Comparison of ENCODE assay signal across 26 cellular contexts in genomic region chr14:94360945-94361565, GRCh38. TPM values are rescaled to one million over a fixed set of nuclear protein-coding genes. Genes with fewer than 3 reads are reported as not detected.
DNase-seq lines count a peak whose midpoint lies in the region; ATAC-seq and TF ChIP-seq lines count a peak whose summit lies in the region.
"Had no signal": no experiment of that assay in that cellular context is flagged by ENCODE, and none has a peak within 500 bp of the region (broad histone marks: within the 10 kb centered on the region; RNA-seq: fewer than 3 reads in every experiment).

No MANE protein-coding gene starts in this region.

- H3K9me3 ChIP-seq in endodermal cell (ENCODE audit: control insufficient read depth, low read length) (no peaks in the 10 kb centered on the region), liver (ENCODE audit: control insufficient read depth in 4 of 4, low read length in 3 of 4) (no peaks in the 10 kb centered on the region), vagina (no peaks in the 10 kb centered on the region)
- H3K9me3 ChIP-seq: SK-N-SH had no signal

- no peaks in the 10 kb centered on the region for H3K4me1 Mint-ChIP-seq in endodermal cell

- H3K27me3 ChIP-seq in H7 (ENCODE audit: control insufficient read depth, insufficient read depth, low read length), result no peaks in the 10 kb centered on the region
- H3K27me3 ChIP-seq in endodermal cell (ENCODE audit: control insufficient read depth, insufficient read depth, low read length, poor library complexity, severe bottlenecking), result no peaks in the 10 kb centered on the region
- no peaks in the 10 kb centered on the region for H3K27me3 ChIP-seq in liver (ENCODE audit: control insufficient read depth in 4 of 4, insufficient read depth in 4 of 4, low read length in 3 of 4)
- no peaks in the 10 kb centered on the region for H3K27me3 ChIP-seq in vagina

- H3K4me1 ChIP-seq in endodermal cell (ENCODE audit: control insufficient read depth, insufficient read depth, low read length), result no peaks in the 10 kb centered on the region
- H3K4me1 ChIP-seq in liver (ENCODE audit: control insufficient read depth in 4 of 4, insufficient read depth in 4 of 4, low read length in 3 of 4), result peaks cover 0 to 7% (median 5%) of the 10 kb centered on the region in 4 donors
- no peaks in the 10 kb centered on the region for H3K4me1 ChIP-seq in vagina

- no peaks in the 10 kb centered on the region for H3K27me3 Mint-ChIP-seq in endodermal cell (ENCODE audit: insufficient read depth)

- H3K36me3 ChIP-seq in H7 (replicated peaks; ENCODE audit: control insufficient read depth, insufficient read depth, low read length), result no peaks in the 10 kb centered on the region
- no peaks in the 10 kb centered on the region for H3K36me3 ChIP-seq in endodermal cell (ENCODE audit: control insufficient read depth, insufficient read depth, low read length)
- H3K36me3 ChIP-seq in liver (ENCODE audit: control insufficient read depth in 4 of 4, insufficient read depth in 3 of 4, low read depth in 1 of 4, low read length in 3 of 4), result no peaks in the 10 kb centered on the region
- H3K36me3 ChIP-seq in vagina, result no peaks in the 10 kb centered on the region

- no peak overlapping the region for H3K4me3 Mint-ChIP-seq in endodermal cell
- H3K4me3 Mint-ChIP-seq: CD4-positive, alpha-beta memory T cell had no signal

- no peaks in the 10 kb centered on the region for H3K36me3 Mint-ChIP-seq in endodermal cell (ENCODE audit: low read depth)
- H3K36me3 Mint-ChIP-seq: CD4-positive, alpha-beta memory T cell had no signal

- H3K27ac Mint-ChIP-seq in endodermal cell, result no peak overlapping the region
- H3K27ac Mint-ChIP-seq: CD4-positive, alpha-beta memory T cell had no signal

- no peak for TF ChIP-seq CTCF in endodermal cell (conservative IDR thresholded peaks at IDR 0.05)
- no peak for TF ChIP-seq CTCF in liver (IDR thresholded peaks at IDR 0.05; ENCODE audit: low read depth, low read length, missing input control)
- no peak for TF ChIP-seq CTCF in vagina (IDR thresholded peaks at IDR 0.05)

- DNase-seq in H7, result peak; percentile 13
- peak; percentile 22 for DNase-seq in endodermal cell
- peak; percentile 81 to 82 for DNase-seq in vagina (ENCODE audit: extremely low spot score in 2 of 2)
- DNase-seq in NCI-H82 (lab: John Stamatoyannopoulos, UW), result no peak
- DNase-seq in amygdala (lab: John Stamatoyannopoulos, UW), result no peak
- DNase-seq: C1 segment of cervical spinal cord; CD4-positive, alpha-beta memory T cell; COR-L47; GOT3; HCEC 1CT; Kasumi-1; NCI-H1092 treated with DMSO at 0.1 percent for 48 hours; NCI-H1436; NCI-H187; NCI-H2081 treated with DMSO at 0.1 percent for 48 hours; NCI-H2171; NCI-H226; NCI-H510A; SIG-M5; SK-N-SH had no signal

- H3K27ac ChIP-seq in endodermal cell (ENCODE audit: low read depth, low read length) (no peak overlapping the region), liver (ENCODE audit: low read depth in 1 of 2, low read length in 2 of 2) (no peak overlapping the region), vagina (no peak overlapping the region)

- H3K9ac ChIP-seq in endodermal cell (ENCODE audit: extremely low read depth, low read length, poor library complexity, severe bottlenecking) (no peak overlapping the region), liver (ENCODE audit: low read depth in 1 of 2, low read length in 2 of 2) (no peak overlapping the region)
- H3K9ac ChIP-seq: SK-N-SH had no signal

- H3K4me3 ChIP-seq in H7 (ENCODE audit: insufficient read depth, low read depth, low read length), result no peak overlapping the region
- no peak overlapping the region for H3K4me3 ChIP-seq in endodermal cell (ENCODE audit: low read length)
- no peak overlapping the region for H3K4me3 ChIP-seq in liver (ENCODE audit: low read depth in 1 of 3, low read length in 3 of 3)
- no peak overlapping the region for H3K4me3 ChIP-seq in vagina
- H3K4me3 ChIP-seq: K562 had no signal

- H3K9me3 Mint-ChIP-seq in endodermal cell, result no peaks in the 10 kb centered on the region

- ATAC-seq in GM21528 (IDR thresholded peaks at IDR 0.05; ENCODE audit: low FRiP score, unreplicated experiment), result no peak
- ATAC-seq: K562 had no signal

- no peak for TF ChIP-seq RAD21 in liver (IDR thresholded peaks at IDR 0.05)

- intact Hi-C loops in vagina (cut with DNase I), result no loop called here

- TF ChIP-seq POLR2A in vagina (IDR thresholded peaks at IDR 0.05), result no peak

- 71 to 94% methylated on average over 1 to 6 of the region's 7 CpGs for WGBS in endodermal cell (ENCODE audit: insufficient coverage in 1 of 2, insufficient read length in 1 of 2), 2 experiments
- 73% methylated on average over 7 of the region's 7 CpGs for WGBS in liver

TF ChIP-seq in liver, 16 proteins besides CTCF, POLR2A, EP300 and RAD21:
- TF ChIP-seq, protein P1, sequence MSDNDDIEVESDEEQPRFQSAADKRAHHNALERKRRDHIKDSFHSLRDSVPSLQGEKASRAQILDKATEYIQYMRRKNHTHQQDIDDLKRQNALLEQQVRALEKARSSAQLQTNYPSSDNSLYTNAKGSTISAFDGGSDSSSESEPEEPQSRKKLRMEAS (IDR thresholded peaks at IDR 0.05), result no peak
- TF ChIP-seq HNF4G (IDR thresholded peaks at IDR 0.05) (peak; percentile 26), HNF4A (conservative IDR thresholded peaks at IDR 0.05) (peak; percentile 55 to 79), NR2F2 (IDR thresholded peaks at IDR 0.05) (peak; percentile 58), EGR1 (IDR thresholded peaks at IDR 0.05; ENCODE audit: low read depth in 2 of 2) (no peak), SP1 (IDR thresholded peaks at IDR 0.05) (no peak), FOXA2 (IDR thresholded peaks at IDR 0.05) (no peak), GABPA (IDR thresholded peaks at IDR 0.05 in 1 of 2, conservative IDR thresholded peaks at IDR 0.05 in 1 of 2) (no peak), RXRA (IDR thresholded peaks at IDR 0.05) (no peak), YY1 (IDR thresholded peaks at IDR 0.05) (no peak), ATF3 (IDR thresholded peaks at IDR 0.05) (no peak), FOXA1 (IDR thresholded peaks at IDR 0.05) (no peak), ZBTB33 (IDR thresholded peaks at IDR 0.05) (no peak), TAF1 (conservative IDR thresholded peaks at IDR 0.05) (no peak)
- TF ChIP-seq, protein P2, sequence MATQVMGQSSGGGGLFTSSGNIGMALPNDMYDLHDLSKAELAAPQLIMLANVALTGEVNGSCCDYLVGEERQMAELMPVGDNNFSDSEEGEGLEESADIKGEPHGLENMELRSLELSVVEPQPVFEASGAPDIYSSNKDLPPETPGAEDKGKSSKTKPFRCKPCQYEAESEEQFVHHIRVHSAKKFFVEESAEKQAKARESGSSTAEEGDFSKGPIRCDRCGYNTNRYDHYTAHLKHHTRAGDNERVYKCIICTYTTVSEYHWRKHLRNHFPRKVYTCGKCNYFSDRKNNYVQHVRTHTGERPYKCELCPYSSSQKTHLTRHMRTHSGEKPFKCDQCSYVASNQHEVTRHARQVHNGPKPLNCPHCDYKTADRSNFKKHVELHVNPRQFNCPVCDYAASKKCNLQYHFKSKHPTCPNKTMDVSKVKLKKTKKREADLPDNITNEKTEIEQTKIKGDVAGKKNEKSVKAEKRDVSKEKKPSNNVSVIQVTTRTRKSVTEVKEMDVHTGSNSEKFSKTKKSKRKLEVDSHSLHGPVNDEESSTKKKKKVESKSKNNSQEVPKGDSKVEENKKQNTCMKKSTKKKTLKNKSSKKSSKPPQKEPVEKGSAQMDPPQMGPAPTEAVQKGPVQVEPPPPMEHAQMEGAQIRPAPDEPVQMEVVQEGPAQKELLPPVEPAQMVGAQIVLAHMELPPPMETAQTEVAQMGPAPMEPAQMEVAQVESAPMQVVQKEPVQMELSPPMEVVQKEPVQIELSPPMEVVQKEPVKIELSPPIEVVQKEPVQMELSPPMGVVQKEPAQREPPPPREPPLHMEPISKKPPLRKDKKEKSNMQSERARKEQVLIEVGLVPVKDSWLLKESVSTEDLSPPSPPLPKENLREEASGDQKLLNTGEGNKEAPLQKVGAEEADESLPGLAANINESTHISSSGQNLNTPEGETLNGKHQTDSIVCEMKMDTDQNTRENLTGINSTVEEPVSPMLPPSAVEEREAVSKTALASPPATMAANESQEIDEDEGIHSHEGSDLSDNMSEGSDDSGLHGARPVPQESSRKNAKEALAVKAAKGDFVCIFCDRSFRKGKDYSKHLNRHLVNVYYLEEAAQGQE (IDR thresholded peaks at IDR 0.05), result no peak
TF ChIP-seq in liver: peak in this region for 3.

RNA-seq across cellular contexts. Expression of gene SERPINA2, which starts 5.4 kb away (rescaled TPM):
- total RNA-seq in H7 (2014; rRNA removed; shearing (Covaris generic)), result not detected in 2 replicates
- total RNA-seq in endodermal cell (not detected), liver (not detected), vagina (not detected)
- not detected for polyA plus RNA-seq in endodermal cell (2013, experiment 1 of 2)
- not detected for polyA plus RNA-seq in endodermal cell (2013, experiment 2 of 2)
- not detected for polyA plus RNA-seq in liver
- total RNA-seq: A673; CD4-positive, alpha-beta memory T cell; HT-29; K562; M059J had no signal
- polyA plus RNA-seq: CD4-positive, alpha-beta memory T cell; K562; SK-N-SH had no signal

RNA-seq across cellular contexts. Expression of gene SERPINA1, which starts 27.3 kb away (rescaled TPM):
- 0.18 TPM in 1 of 2 replicates, not detected in the other for total RNA-seq in H7 (2014; rRNA removed; shearing (Covaris generic))
- total RNA-seq in endodermal cell, result 1 to 10 TPM in 1 of 2 donors, not detected in 1; 1.2 TPM
- 1.2 TPM for polyA plus RNA-seq in endodermal cell (2013, experiment 1 of 2)
- 0.91 TPM for polyA plus RNA-seq in endodermal cell (2013, experiment 2 of 2)
- total RNA-seq in liver, result over 10,000 TPM; 10,220 to 22,719 TPM
- polyA plus RNA-seq in liver, result over 10,000 TPM; 28,447 to 47,972 TPM
- total RNA-seq in vagina, result 6.1 TPM
- total RNA-seq: A673 had no signal
- polyA plus RNA-seq: CD4-positive, alpha-beta memory T cell; K562 had no signal

RNA-seq across cellular contexts. Expression of gene SERPINA6, which starts 37.9 kb away (rescaled TPM):
- not detected in 2 replicates for total RNA-seq in H7 (2014; rRNA removed; shearing (Covaris generic))
- total RNA-seq in endodermal cell (not detected), liver (100 to 1,000 TPM; 188 to 330 TPM), vagina (not detected)
- polyA plus RNA-seq in endodermal cell (2013, experiment 1 of 2), result not detected
- not detected for polyA plus RNA-seq in endodermal cell (2013, experiment 2 of 2)
- 100 to 1,000 TPM; 327 to 357 TPM for polyA plus RNA-seq in liver
- total RNA-seq: A673; CD4-positive, alpha-beta memory T cell; K562 had no signal
- polyA plus RNA-seq: CD4-positive, alpha-beta memory T cell; K562 had no signal

Comparison
In these comparisons a context has a peak if more than half of its experiments do, and no peak if none do; other contexts are left out.
1. DNase-seq: peak in H7 (single experiment), endodermal cell (single experiment) and vagina (2 of 2); none in NCI-H82 (single experiment) and amygdala (0 of 56).
2. RNA of gene SERPINA1, which starts 27.3 kb away (total RNA-seq): 10,220 to 22,719 TPM in liver; 6.1 TPM in vagina (single experiment), 1.2 TPM in endodermal cell and 0.18 TPM in H7; every median in the first group is over 1,000 times any median in the second.
3. RNA of gene SERPINA6, which starts 37.9 kb away (total RNA-seq): 188 to 330 TPM in liver; not detected in vagina (single experiment), not detected in H7 and not detected in endodermal cell; every median in the first group is over 100 times any median in the second.